Comparison of ENCODE assay signal across 8 cellular contexts in the genomic region with DNA sequence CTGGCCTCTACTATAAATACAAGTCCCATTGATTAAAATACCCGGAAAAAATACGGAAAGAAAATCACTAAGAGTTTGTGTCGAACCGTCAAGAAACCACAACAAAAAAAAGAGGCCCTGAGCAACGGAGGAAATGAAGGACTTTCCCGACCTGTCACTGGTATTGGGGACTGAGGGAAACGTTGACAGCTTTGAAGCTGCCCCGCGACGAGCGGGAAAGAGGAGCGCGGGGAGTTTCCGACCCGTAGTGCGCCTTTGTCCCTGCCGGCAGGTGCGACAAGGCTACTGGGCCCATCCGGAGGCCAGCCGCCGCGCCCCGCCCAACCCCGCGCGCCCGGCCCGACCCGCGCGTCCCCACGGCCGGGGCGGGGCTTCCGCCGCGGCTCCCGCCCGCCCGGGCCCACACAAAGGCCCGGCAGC. TPM values are rescaled to one million over a fixed set of nuclear protein-coding genes. Genes with fewer than 3 reads are reported as not detected.
A peak's percentile ranks its signal among the peaks of the same experiment; 100 is the strongest.
DNase-seq lines count a peak whose midpoint lies in the region; ATAC-seq, FAIRE-seq and TF ChIP-seq lines count a peak whose summit lies in the region.

No MANE protein-coding gene starts in this region.

- peaks cover 29% of the 10 kb centered on the region for H3F3A ChIP-seq in GM23338 (replicated peaks; ENCODE audit: low read depth)

- TF ChIP-seq POLR2A in suprapubic skin (IDR thresholded peaks at IDR 0.05), result no peak

- no peaks in the 10 kb centered on the region for H3K9me3 Mint-ChIP-seq in GM23338

- TF ChIP-seq CTCF in GM23338 (conservative IDR thresholded peaks at IDR 0.05; ENCODE audit: low read depth in 2 of 2) (no peak), RWPE2 (IDR thresholded peaks at IDR 0.05; ENCODE audit: poor library complexity, severe bottlenecking) (no peak), neutrophil (IDR thresholded peaks at IDR 0.05) (no peak), suprapubic skin (IDR thresholded peaks at IDR 0.05) (no peak)

- H3K4me1 ChIP-seq in GM23338 (ENCODE audit: insufficient read depth) (peaks cover 12% of the 10 kb centered on the region; the same call in 1 of the 2 replicates), RWPE2 (ENCODE audit: insufficient read depth, poor library complexity, severe bottlenecking) (peaks cover 19% of the 10 kb centered on the region), neutrophil (ENCODE audit: control insufficient read depth in 1 of 2, insufficient read depth in 1 of 2, low read depth in 1 of 2, low read length in 1 of 2) (peaks cover 16 to 21% of the 10 kb centered on the region in 2 experiments), suprapubic skin (peaks cover 73% of the 10 kb centered on the region)

- H3K36me3 Mint-ChIP-seq in GM23338 (ENCODE audit: low read depth), result peaks cover 49% of the 10 kb centered on the region

- H3K27ac ChIP-seq in GM23338 (ENCODE audit: low read depth) (peak overlapping the region; percentile 78), RWPE2 (ENCODE audit: poor library complexity, severe bottlenecking) (peak overlapping the region; percentile 65), neutrophil (peak overlapping the region; percentile 98), suprapubic skin (peak overlapping the region; percentile 99)

- peaks cover 10% of the 10 kb centered on the region for H3K27me3 Mint-ChIP-seq in GM23338 (ENCODE audit: insufficient read depth, low read depth, poor library complexity)

- H2AFZ ChIP-seq in GM23338, result no peak overlapping the region

- H3K4me3 ChIP-seq in GM23338 (peak overlapping the region; percentile 99), RWPE2 (ENCODE audit: severe bottlenecking) (peak overlapping the region; percentile 84), neutrophil (ENCODE audit: low read depth in 1 of 2, low read length in 1 of 2) (peak overlapping the region; percentile 69 to 80), suprapubic skin (peak overlapping the region; percentile 85)

- peaks cover 13% of the 10 kb centered on the region for H4K20me1 ChIP-seq in GM23338 (replicated peaks; ENCODE audit: insufficient read depth)

- H3K79me2 ChIP-seq in GM23338 (replicated peaks; ENCODE audit: insufficient read depth), result peaks cover 91% of the 10 kb centered on the region

- FAIRE-seq in frontal cortex (lab: Jason Lieb, UNC), result no peak

- H3K9me2 ChIP-seq in GM23338 (ENCODE audit: insufficient read depth), result no peaks in the 10 kb centered on the region

- under 1% methylated on average over 17 of the region's 41 CpGs for whole genome bisulfite sequencing in suprapubic skin

- peaks cover 34% of the 10 kb centered on the region for H3K36me3 ChIP-seq in GM23338 (ENCODE audit: insufficient read depth)
- peaks cover 60% of the 10 kb centered on the region for H3K36me3 ChIP-seq in RWPE2 (ENCODE audit: low read depth)
- H3K36me3 ChIP-seq in neutrophil, result no peaks in the 10 kb centered on the region
- H3K36me3 ChIP-seq in suprapubic skin, result peaks cover 31% of the 10 kb centered on the region

- peaks cover 26% of the 10 kb centered on the region for H3K4me1 Mint-ChIP-seq in GM23338

- TF ChIP-seq EP300 in suprapubic skin (IDR thresholded peaks at IDR 0.05), result no peak

- H3K4me3 Mint-ChIP-seq in GM23338, result peak overlapping the region; percentile 89

- DNase-seq in EL (peak; percentile 79), GM23338 (ENCODE audit: low spot score) (peak; percentile 87), LHCN-M2 (ENCODE audit: low read depth) (peak; percentile 66), RWPE2 (ENCODE audit: low spot score) (no peak), frontal cortex (ENCODE audit: low spot score in 2 of 2) (peak; percentile 91 to 96), suprapubic skin (ENCODE audit: low spot score in 2 of 2) (peak; percentile 83 to 85)
- peak; percentile 39 to 61 (median 54) for DNase-seq in activated naive CD4-positive, alpha-beta T cell (lab: John Stamatoyannopoulos, UW)

- H3K4me2 ChIP-seq in GM23338, result peak overlapping the region; percentile 89

- peak overlapping the region; percentile 71 for H3K27ac Mint-ChIP-seq in GM23338

- H3K9me3 ChIP-seq in RWPE2 (ENCODE audit: severe bottlenecking), result no peaks in the 10 kb centered on the region
- no peaks in the 10 kb centered on the region for H3K9me3 ChIP-seq in neutrophil
- H3K9me3 ChIP-seq in suprapubic skin, result no peaks in the 10 kb centered on the region

- peak; percentile 84 for ATAC-seq in GM23338
- ATAC-seq in RWPE2 (ENCODE audit: low read depth), result peak; percentile 75

- no peaks in the 10 kb centered on the region for H3K27me3 ChIP-seq in GM23338 (ENCODE audit: insufficient read depth)
- H3K27me3 ChIP-seq in RWPE2 (ENCODE audit: insufficient read depth, poor library complexity, severe bottlenecking), result no peaks in the 10 kb centered on the region
- no peaks in the 10 kb centered on the region for H3K27me3 ChIP-seq in neutrophil
- no peaks in the 10 kb centered on the region for H3K27me3 ChIP-seq in suprapubic skin

TF ChIP-seq in GM23338, 12 proteins besides CTCF, POLR2A, EP300 and RAD21 (continues in another document):
- no peak for TF ChIP-seq ZNF114 (CRISPR knock-in tag; IDR thresholded peaks at IDR 0.05)
- TF ChIP-seq EZH2 (IDR thresholded peaks at IDR 0.05; ENCODE audit: low read depth, unreplicated experiment), result no peak
- TF ChIP-seq ZNF331 (CRISPR knock-in tag; IDR thresholded peaks at IDR 0.05; ENCODE audit: low read depth), result no peak
- TF ChIP-seq STAT1 (IDR thresholded peaks at IDR 0.05; ENCODE audit: unreplicated experiment), result no peak

RNA-seq across cellular contexts. Expression of a gene that starts 0.4 kb away (rescaled TPM):
- total RNA-seq in GM23338 (2014; rRNA removed; shearing (Covaris generic)), result 72.5 and 80.7 TPM in 2 replicates
- polyA plus RNA-seq in GM23338 (2016; fragmentation: Nextera tagmentation; extraction: Ambion mirVana), result 40.8 and 57.5 TPM in 2 replicates
- 58.0 and 65.4 TPM in 2 replicates for total RNA-seq in LHCN-M2 (2014; rRNA removed)
- polyA plus RNA-seq in LHCN-M2 (2012), result 15.8 TPM
- 181 TPM for total RNA-seq in frontal cortex
- 10 to 100 TPM; 71.0 to 93.6 (median 85.5) TPM for total RNA-seq in suprapubic skin

RNA-seq across cellular contexts. Expression of a gene that starts 0.5 kb away (rescaled TPM):
- 138 and 169 TPM in 2 replicates for total RNA-seq in GM23338 (2014; rRNA removed; shearing (Covaris generic))
- polyA plus RNA-seq in GM23338 (2016; fragmentation: Nextera tagmentation; extraction: Ambion mirVana), result 177 and 205 TPM in 2 replicates
- 119 and 148 TPM in 2 replicates for total RNA-seq in LHCN-M2 (2014; rRNA removed)
- polyA plus RNA-seq in LHCN-M2 (2012), result 30.2 TPM
- total RNA-seq in frontal cortex, result 70.1 TPM
- 100 to 1,000 TPM in 3 of 4 donors, 10 to 100 TPM in 1; 76.8 to 127 (median 106) TPM for total RNA-seq in suprapubic skin

RNA-seq across cellular contexts. Expression of a gene that starts 20.3 kb away (rescaled TPM):
- total RNA-seq in GM23338 (2014; rRNA removed; shearing (Covaris generic)), result 40.8 and 50.7 TPM in 2 replicates
- 24.6 and 30.0 TPM in 2 replicates for polyA plus RNA-seq in GM23338 (2016; fragmentation: Nextera tagmentation; extraction: Ambion mirVana)
- total RNA-seq in LHCN-M2 (2014; rRNA removed) (77.3 and 85.2 TPM in 2 replicates), frontal cortex (57.9 TPM), suprapubic skin (10 to 100 TPM; 24.1 to 43.9 (median 28.7) TPM)
- polyA plus RNA-seq in LHCN-M2 (2012), result 49.4 TPM

RNA-seq across cellular contexts. Expression of a gene that starts 20.6 kb away (rescaled TPM):
- total RNA-seq in GM23338 (2014; rRNA removed; shearing (Covaris generic)), result 165 and 187 TPM in 2 replicates
- 277 and 288 TPM in 2 replicates for polyA plus RNA-seq in GM23338 (2016; fragmentation: Nextera tagmentation; extraction: Ambion mirVana)
- total RNA-seq in LHCN-M2 (2014; rRNA removed), result 187 and 265 TPM in 2 replicates
- polyA plus RNA-seq in LHCN-M2 (2012), result 166 TPM
- total RNA-seq in frontal cortex, result 39.9 TPM
- 100 to 1,000 TPM in 2 of 4 donors, 10 to 100 TPM in 2; 79.5 to 147 (median 104) TPM for total RNA-seq in suprapubic skin
